Comparison of ENCODE assay signal across 8 cellular contexts in genomic region chr7:76201732-76202665, GRCh38. TPM values are rescaled to one million over a fixed set of nuclear protein-coding genes. Genes with fewer than 3 reads are reported as not detected.
DNase-seq lines count a peak whose midpoint lies in the region; ATAC-seq and TF ChIP-seq lines count a peak whose summit lies in the region.

Gene SRRM3 (plus strand): TSS chr7:76201896. CDS start chr7:76235067, 33,171 bp downstream.

- H3K36me3 ChIP-seq in left lung, result no peaks in the 10 kb centered on the region

- ATAC-seq in HG03342 (IDR thresholded peaks at IDR 0.05; ENCODE audit: unreplicated experiment), result peak; percentile 82
- ATAC-seq in left lung, result peak; percentile 100
- ATAC-seq in HG02870 (IDR thresholded peaks at IDR 0.05; ENCODE audit: unreplicated experiment), result no peak

- H3K27ac ChIP-seq in left lung, result no peak within 1 kb of the TSS

- peaks cover 0 to 89% of the 10 kb centered on the region in 2 donors for H3K27me3 ChIP-seq in left lung

- H3K4me3 ChIP-seq in left lung, result no peak within 1 kb of the TSS

- intact Hi-C loops in left lung (cut with DNase I), result no loop called here

- peaks cover 0 to 5% of the 10 kb centered on the region in 2 donors for H3K4me1 ChIP-seq in left lung

- no peaks in the 10 kb centered on the region for H3K9me3 ChIP-seq in left lung

- DNase-seq in GM03348 (ENCODE audit: low spot score), result peak; percentile 92
- DNase-seq in NCI-H524 treated with DMSO at 0.1 percent for 48 hours (lab: John Stamatoyannopoulos, UW), result peak; percentile 23
- DNase-seq in activated CD4-positive, alpha-beta T cell treated with anti-CD3 and anti-CD28 coated beads, Interleukin-2, amount 50 U/mL, for 1 hour, result peak; percentile 82
- peak; percentile 25 for DNase-seq in cortex of kidney (lab: John Stamatoyannopoulos, UW)
- peak; percentile 72 to 93 for DNase-seq in left lung
- peak; percentile 87 for DNase-seq in stimulated activated CD4-positive, alpha-beta T cell treated with anti-CD3 and anti-CD28 coated beads, Interleukin-4, amount 100 ng/mL, for 1 hour

- peak; percentile 43 to 56 for TF ChIP-seq CTCF in left lung (IDR thresholded peaks at IDR 0.05)

RNA-seq across cellular contexts. Expression of gene SRRM3, which starts in this region (rescaled TPM):
- 1 to 10 TPM in 1 of 2 donors, under 1 TPM in 1; 0.94 to 2.0 TPM for total RNA-seq in left lung

Comparison
In these comparisons a context has a peak if more than half of its experiments do, and no peak if none do; other contexts are left out.
1. DNase-seq: peak in every context shown above with its lines; median percentile 92 in GM03348; 87 in stimulated activated CD4-positive, alpha-beta T cell treated with anti-CD3 and anti-CD28 coated beads, Interleukin-4, amount 100 ng/mL, for 1 hour; 82 in left lung; 82 in activated CD4-positive, alpha-beta T cell treated with anti-CD3 and anti-CD28 coated beads, Interleukin-2, amount 50 U/mL, for 1 hour; 25 in cortex of kidney; 23 in NCI-H524 treated with DMSO at 0.1 percent for 48 hours.